ENCODE assay signal across 15 cellular contexts in the genomic region with DNA sequence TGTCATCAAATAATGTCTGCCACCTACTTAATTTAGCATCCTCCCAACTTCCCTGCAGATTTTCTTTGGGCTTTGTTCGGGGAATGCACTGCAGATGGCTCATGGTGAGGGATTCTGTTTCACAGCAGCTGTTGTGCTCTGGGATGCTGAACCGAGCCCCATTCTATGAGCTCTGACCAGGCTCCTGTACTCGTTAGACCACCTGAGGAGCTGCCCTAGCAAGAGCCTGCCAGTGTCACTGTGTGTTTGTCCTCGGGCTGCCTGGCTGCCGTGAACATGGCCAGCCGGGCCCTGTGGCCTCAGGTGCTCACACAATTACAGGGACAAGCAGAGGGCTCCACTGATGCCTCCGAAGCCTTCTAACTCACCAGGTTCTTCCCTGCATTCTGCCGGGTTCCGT.
"Had no signal": no experiment of that assay in that cellular context is flagged by ENCODE, and none has a peak within 500 bp of the region (broad histone marks: within the 10 kb centered on the region; RNA-seq: fewer than 3 reads in every experiment).

No MANE protein-coding gene starts in this region.

- ATAC-seq: gastroesophageal sphincter; naive thymus-derived CD4-positive, alpha-beta T cell had no signal

- H3K27me3 ChIP-seq: adrenal gland, gastroesophageal sphincter had no signal

- H3K9me3 ChIP-seq: adrenal gland, gastroesophageal sphincter, suprapubic skin had no signal

- H3K4me3 ChIP-seq: adrenal gland, gastroesophageal sphincter, skin epidermis, suprapubic skin had no signal

- H3K36me3 ChIP-seq: adrenal gland, gastroesophageal sphincter, suprapubic skin had no signal

- H3K27ac ChIP-seq: adrenal gland, gastroesophageal sphincter, skin epidermis, suprapubic skin had no signal

- H3K4me1 ChIP-seq: gastroesophageal sphincter, suprapubic skin had no signal

- DNase-seq: activated CD4-positive, alpha-beta T cell treated with anti-CD3 and anti-CD28 coated beads for 1 hour; activated CD4-positive, alpha-beta T cell treated with anti-CD3 and anti-CD28 coated beads, Interleukin-2, amount 50 U/mL, for 4 hours; activated effector memory CD4-positive, alpha-beta T cell treated with anti-CD3 and anti-CD28 coated beads, Interleukin-2, amount 50 U/mL, for 16 hours; activated T-cell treated with anti-CD3 and anti-CD28 coated beads, Interleukin-2, amount 50 U/mL, for 48 hours; adrenal gland; erythroblast; naive thymus-derived CD4-positive, alpha-beta T cell; nucleus accumbens; posterior cingulate gyrus; stimulated activated CD4-positive, alpha-beta T cell treated with anti-CD3 and anti-CD28 coated beads, Interleukin-4, amount 100 ng/mL, for 4 hours; stimulated activated CD8-positive, alpha-beta memory T cell treated with anti-CD3 and anti-CD28 coated beads, Interleukin-4, amount 100 ng/mL, for 48 hours; T1000 had no signal
